17 cellular contexts compared by ENCODE assay signal in the genomic region with DNA sequence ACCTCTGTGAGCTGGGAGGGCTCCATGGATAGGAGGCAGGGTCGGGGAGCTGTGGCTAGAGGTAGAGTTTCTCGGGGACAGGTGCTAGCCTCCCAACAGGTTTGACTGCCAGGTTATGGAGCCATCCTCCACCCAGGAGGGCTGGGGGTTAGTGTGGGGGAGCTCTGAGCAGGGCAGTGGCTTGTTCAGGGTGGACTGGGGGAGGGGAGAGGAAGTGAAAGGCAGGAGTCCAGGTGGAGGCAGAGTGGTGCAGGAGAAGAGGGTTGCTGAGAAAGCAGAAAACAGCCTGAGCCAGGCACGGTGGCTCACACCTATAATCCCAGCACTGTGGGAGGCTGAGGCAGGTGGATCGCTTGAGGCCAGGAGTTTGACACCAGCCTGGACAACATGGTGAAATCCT. TPM values are rescaled to one million over a fixed set of nuclear protein-coding genes. Genes with fewer than 3 reads are reported as not detected.
DNase-seq lines count a peak whose midpoint lies in the region; ATAC-seq and TF ChIP-seq lines count a peak whose summit lies in the region.
"Had no signal": no experiment of that assay in that cellular context is flagged by ENCODE, and none has a peak within 500 bp of the region (broad histone marks: within the 10 kb centered on the region; RNA-seq: fewer than 3 reads in every experiment).

No MANE protein-coding gene starts in this region.

- no peak overlapping the region for H4K8ac ChIP-seq in mesendoderm (ENCODE audit: low read depth, low read length)

- no peak overlapping the region for H2BK15ac ChIP-seq in mesendoderm (replicated peaks; ENCODE audit: low read depth)

- H3K9me3 Mint-ChIP-seq in GM23338, result no peaks in the 10 kb centered on the region; the same call in 2 of the 3 replicates
- H3K9me3 Mint-ChIP-seq: T-cell had no signal

- H2BK5ac ChIP-seq in mesendoderm (ENCODE audit: low read length), result no peak overlapping the region

- no peak overlapping the region for H2AK5ac ChIP-seq in mesendoderm (ENCODE audit: low read length)

- H3K9ac ChIP-seq in BLaER1 (no peak overlapping the region), mesendoderm (ENCODE audit: low read length) (no peak overlapping the region)

- H3K36me3 Mint-ChIP-seq in GM23338 (ENCODE audit: low read depth), result peaks cover 6% of the 10 kb centered on the region
- H3K36me3 Mint-ChIP-seq: T-cell had no signal

- H3K9me3 ChIP-seq in BLaER1, result no peaks in the 10 kb centered on the region

- peaks cover 36% of the 10 kb centered on the region for H3K4me1 Mint-ChIP-seq in GM23338

- no peak overlapping the region for H2AFZ ChIP-seq in GM23338

- H3K79me2 ChIP-seq in GM23338 (replicated peaks; ENCODE audit: insufficient read depth) (no peaks in the 10 kb centered on the region), mesendoderm (ENCODE audit: control insufficient read depth, insufficient read depth, low read length) (no peaks in the 10 kb centered on the region)

- TF ChIP-seq CTCF in GM23338 (conservative IDR thresholded peaks at IDR 0.05; ENCODE audit: low read depth in 2 of 2), result no peak

- H3K9me2 ChIP-seq in GM23338 (ENCODE audit: insufficient read depth), result no peaks in the 10 kb centered on the region

- peak overlapping the region; percentile 69; the same call in 1 of the 2 replicates for H3K27ac Mint-ChIP-seq in GM23338
- H3K27ac Mint-ChIP-seq: T-cell had no signal

- H3K27me3 ChIP-seq in BLaER1 (peaks cover 16% of the 10 kb centered on the region), GM23338 (ENCODE audit: insufficient read depth) (peaks cover 8% of the 10 kb centered on the region), mesendoderm (ENCODE audit: insufficient read depth, low read length, poor library complexity) (no peaks in the 10 kb centered on the region)

- H3K56ac ChIP-seq in mesendoderm (ENCODE audit: low read length), result peak overlapping the region; percentile 42

- ATAC-seq in GM23338, result peak; percentile 3
- ATAC-seq: T-cell had no signal

- H3K4me1 ChIP-seq in BLaER1 (peaks cover 37% of the 10 kb centered on the region), GM23338 (ENCODE audit: insufficient read depth) (peaks cover 27% of the 10 kb centered on the region), mesendoderm (ENCODE audit: control insufficient read depth, low read depth, low read length) (no peaks in the 10 kb centered on the region)

- H3K4me3 ChIP-seq in BLaER1 (no peak overlapping the region), GM23338 (peak overlapping the region; percentile 23; the same call in 1 of the 2 replicates), mesendoderm (ENCODE audit: low read length) (no peak overlapping the region)

- H3K23ac ChIP-seq in mesendoderm (ENCODE audit: low read length), result no peak overlapping the region

- H3K27ac ChIP-seq in BLaER1, result no peak overlapping the region
- no peak overlapping the region for H3K27ac ChIP-seq in GM23338 (ENCODE audit: low read depth)
- H3K27ac ChIP-seq in mesendoderm (ENCODE audit: low read depth, low read length), result no peak overlapping the region
- H3K27ac ChIP-seq: RWPE1 had no signal

- peaks cover 3% of the 10 kb centered on the region for H3F3A ChIP-seq in GM23338 (replicated peaks; ENCODE audit: low read depth)

- H3K4me2 ChIP-seq in BLaER1 (peak overlapping the region; percentile 57; the same call in 1 of the 2 replicates), GM23338 (peak overlapping the region; percentile 66), mesendoderm (ENCODE audit: low read length) (no peak overlapping the region)

- no CpG with 5 or more reads among the region's 4 CpGs for WGBS in mesendoderm (ENCODE audit: extremely low coverage, insufficient coverage, low lambda C conversion rate)

- H4K20me1 ChIP-seq in BLaER1, result no peaks in the 10 kb centered on the region
- no peaks in the 10 kb centered on the region for H4K20me1 ChIP-seq in GM23338 (replicated peaks; ENCODE audit: insufficient read depth)

- H3K18ac ChIP-seq in mesendoderm (ENCODE audit: low read length), result no peak overlapping the region

- DNase-seq in GM23338 (ENCODE audit: low spot score), result peak; percentile 46
- peak; percentile 91 for DNase-seq in RPMI8226
- no peak for DNase-seq in mesendoderm
- DNase-seq in HT-29 (ENCODE audit: low spot score), result no peak
- no peak for DNase-seq in NK-92 treated with Interleukin-12 subunit alpha and Interleukin-12 subunit beta, amount 100 ng/mL, for 24 hours (lab: John Stamatoyannopoulos, UW)
- DNase-seq in kidney glomerular epithelial cell (lab: John Stamatoyannopoulos, UW), result no peak
- DNase-seq: AML-193, GDM1, HCEC 1CT, NCI-H187 treated with DMSO at 0.1 percent for 48 hours, NCI-H345, NCI-H526 treated with DMSO at 0.1 percent for 48 hours, PC-3, SIG-M5, T-cell had no signal

- H3K36me3 ChIP-seq in BLaER1, result no peaks in the 10 kb centered on the region
- no peaks in the 10 kb centered on the region for H3K36me3 ChIP-seq in GM23338 (ENCODE audit: insufficient read depth)
- H3K36me3 ChIP-seq in mesendoderm (ENCODE audit: control insufficient read depth, insufficient read depth, low read length), result no peaks in the 10 kb centered on the region

- H3K27me3 Mint-ChIP-seq in GM23338 (ENCODE audit: insufficient read depth, low read depth, poor library complexity), result peaks cover 20% of the 10 kb centered on the region

- H3K79me1 ChIP-seq in mesendoderm (ENCODE audit: low read length), result no peaks in the 10 kb centered on the region

- no peak overlapping the region for H2BK120ac ChIP-seq in mesendoderm (ENCODE audit: low read depth, low read length)

- H3K4me3 Mint-ChIP-seq in GM23338, result peak overlapping the region; percentile 34; the same call in 2 of the 3 replicates
- H3K4me3 Mint-ChIP-seq: T-cell had no signal

- H4K5ac ChIP-seq in mesendoderm (ENCODE audit: low read length), result no peak overlapping the region

- H3K4ac ChIP-seq in mesendoderm (ENCODE audit: low read depth, low read length), result no peak overlapping the region

TF ChIP-seq in GM23338, 12 proteins besides CTCF, POLR2A, EP300 and RAD21:
- TF ChIP-seq JUNB (IDR thresholded peaks at IDR 0.05; ENCODE audit: unreplicated experiment), result no peak
- TF ChIP-seq, protein P1, sequence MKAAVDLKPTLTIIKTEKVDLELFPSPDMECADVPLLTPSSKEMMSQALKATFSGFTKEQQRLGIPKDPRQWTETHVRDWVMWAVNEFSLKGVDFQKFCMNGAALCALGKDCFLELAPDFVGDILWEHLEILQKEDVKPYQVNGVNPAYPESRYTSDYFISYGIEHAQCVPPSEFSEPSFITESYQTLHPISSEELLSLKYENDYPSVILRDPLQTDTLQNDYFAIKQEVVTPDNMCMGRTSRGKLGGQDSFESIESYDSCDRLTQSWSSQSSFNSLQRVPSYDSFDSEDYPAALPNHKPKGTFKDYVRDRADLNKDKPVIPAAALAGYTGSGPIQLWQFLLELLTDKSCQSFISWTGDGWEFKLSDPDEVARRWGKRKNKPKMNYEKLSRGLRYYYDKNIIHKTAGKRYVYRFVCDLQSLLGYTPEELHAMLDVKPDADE (IDR thresholded peaks at IDR 0.05), result no peak
TF ChIP-seq in GM23338: peak in this region for 0.

RNA-seq across cellular contexts. Expression of a gene that starts 40.5 kb away (rescaled TPM):
- 47.5 and 48.1 TPM in 2 replicates for total RNA-seq in GM23338 (2014; rRNA removed; shearing (Covaris generic))
- 437 and 458 TPM in 2 replicates for polyA plus RNA-seq in GM23338 (2016; fragmentation: Nextera tagmentation; extraction: Ambion mirVana)
- 197 TPM for polyA plus RNA-seq in mesendoderm (2013, experiment 1 of 2)
- 201 TPM for polyA plus RNA-seq in mesendoderm (2013, experiment 2 of 2)
- 116 and 134 TPM in 2 replicates for total RNA-seq in HT-29 (2014; rRNA removed; shearing (Covaris generic))

Comparison
In these comparisons a context has a peak if more than half of its experiments do, and no peak if none do; other contexts are left out.
1. DNase-seq: peak in GM23338 (single experiment) and RPMI8226 (single experiment); none in mesendoderm (single experiment), HT-29 (single experiment), NK-92 treated with Interleukin-12 subunit alpha and Interleukin-12 subunit beta, amount 100 ng/mL, for 24 hours (single experiment) and kidney glomerular epithelial cell (single experiment).